9 cellular contexts compared by ENCODE assay signal in the genomic region with DNA sequence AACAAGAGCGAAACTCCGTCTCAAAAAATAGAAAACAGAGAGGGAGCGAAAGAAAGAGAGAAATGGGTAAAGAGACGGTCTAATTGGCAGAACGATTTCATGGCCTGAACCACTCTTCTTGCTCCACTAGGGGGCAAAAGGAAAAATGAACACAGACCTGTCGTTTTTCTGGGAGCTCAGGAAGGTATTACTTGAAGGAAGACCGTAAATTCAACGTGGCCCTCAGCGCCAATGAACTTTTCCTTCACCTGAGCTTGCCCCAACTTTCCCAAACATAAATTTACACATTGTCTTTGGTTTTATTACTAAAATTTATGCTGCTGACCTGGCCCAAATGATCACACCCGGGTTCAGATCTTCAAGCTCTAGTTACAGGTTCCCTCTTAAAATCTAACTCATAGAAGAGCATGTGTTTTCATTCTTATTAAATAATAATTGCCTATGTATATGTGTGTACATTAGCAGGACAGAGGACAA.
DNase-seq lines count a peak whose midpoint lies in the region; ATAC-seq and TF ChIP-seq lines count a peak whose summit lies in the region.
"Had no signal": no experiment of that assay in that cellular context is flagged by ENCODE, and none has a peak within 500 bp of the region (broad histone marks: within the 10 kb centered on the region; RNA-seq: fewer than 3 reads in every experiment).

No MANE protein-coding gene starts in this region.

- H3K36me3 ChIP-seq in WERI-Rb-1 (no peaks in the 10 kb centered on the region), upper lobe of left lung (no peaks in the 10 kb centered on the region)

- H3K4me3 ChIP-seq in WERI-Rb-1 (ENCODE audit: low read depth, low read length) (peak overlapping the region; percentile 24), upper lobe of left lung (no peak overlapping the region)

- ATAC-seq in upper lobe of left lung (ENCODE audit: low FRiP score in 2 of 2) (peak in 1 of 2 donors; percentile 55), HG03457 (IDR thresholded peaks at IDR 0.05; ENCODE audit: unreplicated experiment) (no peak)
- ATAC-seq: naive thymus-derived CD4-positive, alpha-beta T cell had no signal

- TF ChIP-seq POLR2A in upper lobe of left lung (IDR thresholded peaks at IDR 0.05), result no peak

- peak; percentile 78 for DNase-seq in G401 (ENCODE audit: low spot score)
- DNase-seq in HuH-7.5 (ENCODE audit: low spot score), result peak; percentile 75
- DNase-seq in WERI-Rb-1, result peak; percentile 60
- peak; percentile 64 for DNase-seq in inferior parietal cortex (ENCODE audit: extremely low spot score)
- DNase-seq in upper lobe of left lung, result no peak
- DNase-seq in NCI-H1105 treated with DMSO at 0.1 percent for 48 hours (lab: John Stamatoyannopoulos, UW), result no peak
- DNase-seq in effector CD8-positive, alpha-beta T cell (lab: John Stamatoyannopoulos, UW), result no peak

- H3K27ac ChIP-seq in WERI-Rb-1 (peak overlapping the region; percentile 90), upper lobe of left lung (no peak overlapping the region)

- peak; percentile 76 for TF ChIP-seq CTCF in WERI-Rb-1 (IDR thresholded peaks at IDR 0.05; ENCODE audit: low read depth, low read length)
- peak; percentile 33 to 74 (median 64) for TF ChIP-seq CTCF in upper lobe of left lung (IDR thresholded peaks at IDR 0.05)

- H3K4me1 ChIP-seq in upper lobe of left lung, result peaks cover 6 to 18% (median 11%) of the 10 kb centered on the region in 4 donors

- H3K9me3 ChIP-seq in WERI-Rb-1 (ENCODE audit: severe bottlenecking) (no peaks in the 10 kb centered on the region), upper lobe of left lung (no peaks in the 10 kb centered on the region)

- no peaks in the 10 kb centered on the region for H3K27me3 ChIP-seq in WERI-Rb-1 (ENCODE audit: insufficient read depth, low read depth, severe bottlenecking)
- no peaks in the 10 kb centered on the region for H3K27me3 ChIP-seq in upper lobe of left lung

- in situ Hi-C loops in G401 (cut with HindIII; ENCODE audit: low sequenced_read_pairs), result no loop called here

- WGBS in upper lobe of left lung, 2 donors, result 47 to 49% methylated on average over 10 of the region's 10 CpGs

- TF ChIP-seq EP300 in upper lobe of left lung (IDR thresholded peaks at IDR 0.05), result no peak

Comparison
In these comparisons a context has a peak if more than half of its experiments do, and no peak if none do; other contexts are left out.
1. DNase-seq: peak in G401 (single experiment), HuH-7.5 (single experiment), WERI-Rb-1 (single experiment) and inferior parietal cortex (single experiment); none in upper lobe of left lung (0 of 2), NCI-H1105 treated with DMSO at 0.1 percent for 48 hours (single experiment) and effector CD8-positive, alpha-beta T cell (single experiment).